ENCODE assay signal across 20 cellular contexts in the genomic region with DNA sequence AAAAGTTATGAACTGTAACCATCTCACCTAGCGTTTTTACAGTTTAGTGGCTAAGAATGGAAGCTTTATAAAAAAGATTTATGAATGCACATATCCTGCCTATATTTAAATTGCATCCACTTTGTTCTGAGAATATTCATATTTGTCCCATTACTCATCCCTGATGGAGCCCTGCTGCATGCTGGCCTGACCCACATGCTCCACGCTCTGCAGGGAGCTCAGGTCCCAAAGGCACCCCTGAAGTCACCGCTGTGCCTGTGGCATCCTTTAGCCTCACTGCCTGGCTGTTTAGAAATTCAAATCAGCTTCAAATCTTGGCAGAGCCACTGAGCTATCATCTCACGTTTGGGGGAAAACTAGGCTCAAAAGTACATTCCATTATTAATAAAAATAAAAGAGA. TPM values are rescaled to one million over a fixed set of nuclear protein-coding genes. Genes with fewer than 3 reads are reported as not detected.
A peak's percentile ranks its signal among the peaks of the same experiment; 100 is the strongest.
DNase-seq lines count a peak whose midpoint lies in the region; TF ChIP-seq lines count a peak whose summit lies in the region.
"Had no signal": no experiment of that assay in that cellular context is flagged by ENCODE, and none has a peak within 500 bp of the region (broad histone marks: within the 10 kb centered on the region; RNA-seq: fewer than 3 reads in every experiment).

No MANE protein-coding gene starts in this region.

- H3K4me3 ChIP-seq in breast epithelium (no peak overlapping the region), fibroblast of pulmonary artery (replicated peaks; ENCODE audit: low read depth, low read length) (no peak overlapping the region), Karpas-422 (ENCODE audit: low read length) (no peak overlapping the region)
- H3K4me3 ChIP-seq: ovary, SJCRH30, skin epidermis, tibial nerve had no signal

- H3K27ac ChIP-seq in breast epithelium = no peak overlapping the region
- H3K27ac ChIP-seq in Karpas-422 (ENCODE audit: low read length) = no peak overlapping the region
- H3K27ac ChIP-seq: ovary, SJCRH30, skin epidermis, tibial nerve had no signal

- intact Hi-C loops in MCF 10A (cut with micrococcal nuclease) = no loop called here
- intact Hi-C loops in breast epithelium (cut with DNase I; ENCODE audit: low total_unique reads) = no loop called here
- intact Hi-C loops in activated T-helper 1 cell treated with anti-CD3 and anti-CD28 coated beads, Interleukin-12 subunit alpha, Interleukin-12 subunit beta, Interleukin-2, Interleukin-4 antibody, amounts not matched to agents 30 ng/mL and 10 ng/mL and 1 ng/mL, durations not matched to agents 14 hours and 24 hours and 36 hours (cut with micrococcal nuclease) = no loop called here

- H3K4me3 Mint-ChIP-seq in MCF 10A (ENCODE audit: unreplicated experiment) (no peak overlapping the region), HFFc6 (no peak overlapping the region)
- H3K4me3 Mint-ChIP-seq in activated T-helper 1 cell treated with anti-CD3 and anti-CD28 coated beads, Interleukin-12 subunit alpha, Interleukin-12 subunit beta, Interleukin-2, Interleukin-4 antibody, amounts not matched to agents 30 ng/mL and 10 ng/mL and 1 ng/mL, durations not matched to agents 14 hours and 24 hours and 36 hours = no peak overlapping the region
- H3K4me3 Mint-ChIP-seq: activated CD8-positive, alpha-beta memory T cell treated with anti-CD3 and anti-CD28 coated beads, Interleukin-2, amount 10 ng/mL, durations not matched to agents 7 days and 5 days; CD4-positive, CD25-positive, alpha-beta regulatory T cell had no signal

- no peak overlapping the region for H3K4me2 ChIP-seq in Karpas-422 (ENCODE audit: low read depth, low read length, poor library complexity, severe bottlenecking)

- H3K36me3 ChIP-seq in breast epithelium (no peaks in the 10 kb centered on the region), Karpas-422 (ENCODE audit: insufficient read depth, low read length) (no peaks in the 10 kb centered on the region)
- H3K36me3 ChIP-seq: ovary, SJCRH30, tibial nerve had no signal

- no peak overlapping the region for H3K9ac ChIP-seq in Karpas-422 (ENCODE audit: low read length)

- no peaks in the 10 kb centered on the region for H3K9me2 ChIP-seq in Karpas-422 (replicated peaks; ENCODE audit: insufficient read depth, low read length)

- H3K27me3 Mint-ChIP-seq in MCF 10A (ENCODE audit: insufficient read depth, unreplicated experiment) = no peaks in the 10 kb centered on the region
- peaks cover 14% of the 10 kb centered on the region for H3K27me3 Mint-ChIP-seq in HFFc6 (ENCODE audit: insufficient read depth)
- no peaks in the 10 kb centered on the region for H3K27me3 Mint-ChIP-seq in activated T-helper 1 cell treated with anti-CD3 and anti-CD28 coated beads, Interleukin-12 subunit alpha, Interleukin-12 subunit beta, Interleukin-2, Interleukin-4 antibody, amounts not matched to agents 30 ng/mL and 10 ng/mL and 1 ng/mL, durations not matched to agents 14 hours and 24 hours and 36 hours (ENCODE audit: insufficient read depth)
- H3K27me3 Mint-ChIP-seq: activated CD8-positive, alpha-beta memory T cell treated with anti-CD3 and anti-CD28 coated beads, Interleukin-2, amount 10 ng/mL, durations not matched to agents 7 days and 5 days had no signal

- H3K9me3 ChIP-seq in breast epithelium = no peaks in the 10 kb centered on the region
- no peaks in the 10 kb centered on the region for H3K9me3 ChIP-seq in Karpas-422 (ENCODE audit: low read length)
- H3K9me3 ChIP-seq: ovary, SJCRH30, tibial nerve had no signal

- peaks cover 7% of the 10 kb centered on the region for H3K9me3 Mint-ChIP-seq in MCF 10A (ENCODE audit: unreplicated experiment)
- H3K9me3 Mint-ChIP-seq in HFFc6 = peaks cover 9% of the 10 kb centered on the region
- H3K9me3 Mint-ChIP-seq in activated T-helper 1 cell treated with anti-CD3 and anti-CD28 coated beads, Interleukin-12 subunit alpha, Interleukin-12 subunit beta, Interleukin-2, Interleukin-4 antibody, amounts not matched to agents 30 ng/mL and 10 ng/mL and 1 ng/mL, durations not matched to agents 14 hours and 24 hours and 36 hours = peaks cover 3% of the 10 kb centered on the region

- H3K27me3 ChIP-seq in breast epithelium (no peaks in the 10 kb centered on the region), Karpas-422 (ENCODE audit: low read length) (0 out of 2 replicates have a peak, but pooled peaks cover 2% of the 10 kb centered on the region)
- H3K27me3 ChIP-seq: ovary, tibial nerve had no signal

- CTCF ChIA-PET in MCF 10A (lab: Yijun Ruan, JAX) = no interaction called here

- H3K4me1 ChIP-seq in breast epithelium = no peaks in the 10 kb centered on the region
- H3K4me1 ChIP-seq in Karpas-422 (ENCODE audit: low read length) = no peaks in the 10 kb centered on the region
- H3K4me1 ChIP-seq: SJCRH30, tibial nerve had no signal

- H3K36me3 Mint-ChIP-seq in MCF 10A (ENCODE audit: insufficient read depth, unreplicated experiment) = no peaks in the 10 kb centered on the region
- H3K36me3 Mint-ChIP-seq in HFFc6 (ENCODE audit: low read depth) = no peaks in the 10 kb centered on the region
- no peaks in the 10 kb centered on the region for H3K36me3 Mint-ChIP-seq in activated T-helper 1 cell treated with anti-CD3 and anti-CD28 coated beads, Interleukin-12 subunit alpha, Interleukin-12 subunit beta, Interleukin-2, Interleukin-4 antibody, amounts not matched to agents 30 ng/mL and 10 ng/mL and 1 ng/mL, durations not matched to agents 14 hours and 24 hours and 36 hours (ENCODE audit: low read depth)
- H3K36me3 Mint-ChIP-seq: CD4-positive, CD25-positive, alpha-beta regulatory T cell had no signal

- TF ChIP-seq CTCF in MCF 10A (IDR thresholded peaks at IDR 0.05; ENCODE audit: unreplicated experiment) (no peak), breast epithelium (IDR thresholded peaks at IDR 0.05) (no peak), fibroblast of pulmonary artery (IDR thresholded peaks at IDR 0.05; ENCODE audit: low read length, missing control alignments) (no peak), HFFc6 (IDR thresholded peaks at IDR 0.05) (no peak)

- POLR2A ChIA-PET in MCF 10A (lab: Yijun Ruan, JAX) = no interaction called here

- no peak for TF ChIP-seq POLR2A in breast epithelium (IDR thresholded peaks at IDR 0.05)

- no peaks in the 10 kb centered on the region for H3K79me2 ChIP-seq in Karpas-422 (ENCODE audit: low read length)

- peaks cover 15% of the 10 kb centered on the region for H3K4me1 Mint-ChIP-seq in MCF 10A (ENCODE audit: insufficient read depth, unreplicated experiment)
- peaks cover 10% of the 10 kb centered on the region; the same call in 1 of the 2 replicates for H3K4me1 Mint-ChIP-seq in HFFc6 (ENCODE audit: low read depth)
- H3K4me1 Mint-ChIP-seq in activated T-helper 1 cell treated with anti-CD3 and anti-CD28 coated beads, Interleukin-12 subunit alpha, Interleukin-12 subunit beta, Interleukin-2, Interleukin-4 antibody, amounts not matched to agents 30 ng/mL and 10 ng/mL and 1 ng/mL, durations not matched to agents 14 hours and 24 hours and 36 hours (ENCODE audit: low read depth) = no peaks in the 10 kb centered on the region
- H3K4me1 Mint-ChIP-seq: activated CD8-positive, alpha-beta memory T cell treated with anti-CD3 and anti-CD28 coated beads, Interleukin-2, amount 10 ng/mL, durations not matched to agents 7 days and 5 days; CD4-positive, CD25-positive, alpha-beta regulatory T cell had no signal

- H3K27ac Mint-ChIP-seq in MCF 10A (ENCODE audit: low read depth, unreplicated experiment) (peak overlapping the region; percentile 52), HFFc6 (no peak overlapping the region)
- no peak overlapping the region for H3K27ac Mint-ChIP-seq in activated T-helper 1 cell treated with anti-CD3 and anti-CD28 coated beads, Interleukin-12 subunit alpha, Interleukin-12 subunit beta, Interleukin-2, Interleukin-4 antibody, amounts not matched to agents 30 ng/mL and 10 ng/mL and 1 ng/mL, durations not matched to agents 14 hours and 24 hours and 36 hours
- H3K27ac Mint-ChIP-seq: activated CD8-positive, alpha-beta memory T cell treated with anti-CD3 and anti-CD28 coated beads, Interleukin-2, amount 10 ng/mL, durations not matched to agents 7 days and 5 days; CD4-positive, CD25-positive, alpha-beta regulatory T cell had no signal

- no TSS peak for BruUV-seq in MCF 10A (replicated peaks; lab: Mats Ljungman, UMichigan)

- DNase-seq in MCF 10A (ENCODE audit: unreplicated experiment) = peak; percentile 13
- DNase-seq in breast epithelium (ENCODE audit: low spot score in 2 of 2) = no peak
- peak; percentile 2 for DNase-seq in amniotic stem cell (lab: John Stamatoyannopoulos, UW)
- DNase-seq in fibroblast of pulmonary artery (ENCODE audit: low read depth) = peak; percentile 3
- no peak for DNase-seq in HFFc6
- DNase-seq in Karpas-422 = no peak
- DNase-seq in activated T-helper 1 cell treated with anti-CD3 and anti-CD28 coated beads, Interleukin-12 subunit alpha, Interleukin-12 subunit beta, Interleukin-2, Interleukin-4 antibody, amounts not matched to agents 30 ng/mL and 10 ng/mL and 1 ng/mL, durations not matched to agents 14 hours and 24 hours and 36 hours (ENCODE audit: low spot score) = no peak
- DNase-seq in DMS153 treated with DMSO at 0.1 percent for 48 hours (lab: John Stamatoyannopoulos, UW; ENCODE audit: unreplicated experiment) = no peak
- DNase-seq: 8988T; activated CD4-positive, alpha-beta T cell treated with anti-CD3 and anti-CD28 coated beads for 1 hour; activated CD8-positive, alpha-beta memory T cell treated with anti-CD3 and anti-CD28 coated beads, Interleukin-2, amount 10 ng/mL, durations not matched to agents 7 days and 5 days; activated gamma-delta T cell; CD4-positive, CD25-positive, alpha-beta regulatory T cell; DMS79 treated with DMSO at 0.1 percent for 48 hours; left ventricle myocardium superior; NCI-H226; ovary; SJCRH30 had no signal

- H2AFZ ChIP-seq in Karpas-422 (ENCODE audit: low read length) = no peak overlapping the region

- no peaks in the 10 kb centered on the region for H4K20me1 ChIP-seq in Karpas-422 (ENCODE audit: insufficient read depth, low read depth, low read length)

RNA-seq across cellular contexts. Expression of a gene that starts 24.4 kb away (rescaled TPM):
- not detected in 2 replicates for total RNA-seq in MCF 10A (2022)
- 10 to 100 TPM in 1 of 3 donors, 1 to 10 TPM in 1, under 1 TPM in 1; 0.16 to 30.4 (median 3.9) TPM for total RNA-seq in breast epithelium
- total RNA-seq in HFFc6 (2021; fragmentation: NEBNext Ultra II Directional; extraction: Animal tissue kit (Norgen Biotek cat#: 25700)) = not detected
- total RNA-seq in Karpas-422 (2014; rRNA removed; shearing (Covaris generic); ENCODE audit: low replicate concordance) = not detected in 2 replicates
- total RNA-seq in activated T-helper 1 cell treated with anti-CD3 and anti-CD28 coated beads, Interleukin-12 subunit alpha, Interleukin-12 subunit beta, Interleukin-2, Interleukin-4 antibody, amounts not matched to agents 30 ng/mL and 10 ng/mL and 1 ng/mL, durations not matched to agents 14 hours and 24 hours and 36 hours = not detected in 2 replicates
- total RNA-seq: activated CD8-positive, alpha-beta memory T cell treated with anti-CD3 and anti-CD28 coated beads, Interleukin-2, amount 10 ng/mL, durations not matched to agents 7 days and 5 days; CD4-positive, CD25-positive, alpha-beta regulatory T cell; left ventricle myocardium superior; ovary; tibial nerve had no signal

Comparison
In these comparisons a context has a peak if more than half of its experiments do, and no peak if none do; other contexts are left out.
1. DNase-seq: peak in MCF 10A (single experiment), amniotic stem cell (single experiment) and fibroblast of pulmonary artery (single experiment); none in breast epithelium (0 of 2), HFFc6 (single experiment), Karpas-422 (single experiment), activated T-helper 1 cell treated with anti-CD3 and anti-CD28 coated beads, Interleukin-12 subunit alpha, Interleukin-12 subunit beta, Interleukin-2, Interleukin-4 antibody, amounts not matched to agents 30 ng/mL and 10 ng/mL and 1 ng/mL, durations not matched to agents 14 hours and 24 hours and 36 hours (single experiment) and DMS153 treated with DMSO at 0.1 percent for 48 hours (single experiment).